8 cellular contexts compared by ENCODE assay signal in the genomic region with DNA sequence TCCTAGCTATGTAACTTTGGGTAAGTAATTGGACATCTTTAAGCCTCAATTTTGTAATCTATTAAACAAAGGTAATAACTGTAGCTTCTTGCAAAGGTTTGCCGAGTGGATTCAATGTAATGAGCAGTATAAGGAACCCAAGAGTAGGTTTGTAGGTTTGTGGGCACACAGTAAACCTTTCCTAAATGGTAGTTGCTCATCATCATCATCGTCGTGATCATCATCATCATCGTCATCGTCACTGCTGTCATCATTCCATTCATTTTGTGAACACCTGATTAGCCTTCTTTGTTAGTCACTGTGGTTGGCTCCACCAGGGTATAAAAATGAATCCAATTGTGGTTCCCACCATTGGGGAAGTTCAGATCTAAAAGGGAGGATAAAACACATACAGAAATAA.
"Had no signal": no experiment of that assay in that cellular context is flagged by ENCODE, and none has a peak within 500 bp of the region (broad histone marks: within the 10 kb centered on the region; RNA-seq: fewer than 3 reads in every experiment).

No MANE protein-coding gene starts in this region.

- DNase-seq: GDM1, GF-D8 had no signal

- H3K4me3 ChIP-seq: GM12878 had no signal

- ATAC-seq: GM12878 had no signal

- FAIRE-seq: G401.6, GM12878, GM12891, GM12892, GM18507, GM19239 had no signal
